ENCODE assay signal across 7 cellular contexts in genomic region chr3:49006591-49007067, GRCh38. TPM values are rescaled to one million over a fixed set of nuclear protein-coding genes. Genes with fewer than 3 reads are reported as not detected.
DNase-seq lines count a peak whose midpoint lies in the region; ATAC-seq and TF ChIP-seq lines count a peak whose summit lies in the region.

No MANE protein-coding gene starts in this region.

- intact Hi-C loops in right lobe of liver (cut with DNase I) (no loop called here), testis (cut with DNase I; ENCODE audit: low total_unique reads) (no loop called here)

- peak; percentile 11 for ATAC-seq in GM18511 (IDR thresholded peaks at IDR 0.05; ENCODE audit: unreplicated experiment)
- peak in 3 of 4 donors; percentile 0 to 4 (median 1) for ATAC-seq in right lobe of liver
- ATAC-seq in HG03159 (IDR thresholded peaks at IDR 0.05; ENCODE audit: unreplicated experiment), result no peak

- H3K4me3 ChIP-seq in right lobe of liver (peak overlapping the region; percentile 65 to 94 (median 77)), testis (peak overlapping the region; percentile 74 to 95)

- H3K27me3 ChIP-seq in right lobe of liver (no peaks in the 10 kb centered on the region), testis (no peaks in the 10 kb centered on the region)

- WGBS in right lobe of liver (ENCODE audit: insufficient coverage, low coverage, low lambda C conversion rate, missing lambda C conversion rate), result no CpG with 5 or more reads among the region's 32 CpGs
- 0% methylated on average over 18 of the region's 32 CpGs; no CpG with 5 or more reads in 1 of the 2 donors for WGBS in testis, 2 donors

- H3K27ac ChIP-seq in KOPT-K1 (ENCODE audit: low read depth, low read length, poor library complexity, severe bottlenecking) (peak overlapping the region; percentile 99), caudate nucleus (ENCODE audit: low read depth, low read length) (peak overlapping the region; percentile 97), right lobe of liver (peak overlapping the region; percentile 83 to 91 (median 86)), testis (peak overlapping the region; percentile 96 to 98)

- H3K9me3 ChIP-seq in KOPT-K1 (ENCODE audit: insufficient read depth, low read length, poor library complexity, severe bottlenecking), result no peaks in the 10 kb centered on the region
- H3K9me3 ChIP-seq in right lobe of liver, result no peaks in the 10 kb centered on the region
- H3K9me3 ChIP-seq in testis, result no peaks in the 10 kb centered on the region

- DNase-seq in caudate nucleus (lab: John Stamatoyannopoulos, UW), result peak in 18 of 61 donors; percentile 14 to 72 (median 54)
- DNase-seq in right lobe of liver, result no peak
- peak; percentile 56 for DNase-seq in testis
- DNase-seq in NCI-H2196 treated with DMSO at 0.1 percent for 48 hours (lab: John Stamatoyannopoulos, UW; ENCODE audit: unreplicated experiment), result no peak

- H3K4me1 ChIP-seq in right lobe of liver (peaks cover 0 to 29% (median 11%) of the 10 kb centered on the region in 4 donors), testis (peaks cover 17% of the 10 kb centered on the region)

- TF ChIP-seq CTCF in right lobe of liver (IDR thresholded peaks at IDR 0.05) (no peak), testis (IDR thresholded peaks at IDR 0.05) (no peak)

- no peak for TF ChIP-seq POLR2A in right lobe of liver (IDR thresholded peaks at IDR 0.05)
- TF ChIP-seq POLR2A in testis (IDR thresholded peaks at IDR 0.05), result no peak

- H3K36me3 ChIP-seq in KOPT-K1 (ENCODE audit: insufficient read depth, low read length) (peaks cover 32% of the 10 kb centered on the region), right lobe of liver (peaks cover 0 to 1% (median 0%) of the 10 kb centered on the region in 4 donors), testis (ENCODE audit: low read depth, missing control alignments) (no peaks in the 10 kb centered on the region)

RNA-seq across cellular contexts. Expression of gene WDR6, which starts 0.6 kb away (rescaled TPM):
- 10 to 100 TPM; 35.7 to 72.9 (median 65.4) TPM for total RNA-seq in right lobe of liver
- 100 to 1,000 TPM; 171 to 172 TPM for total RNA-seq in testis
- polyA plus RNA-seq in testis (ENCODE audit: insufficient read depth, low read depth, low replicate concordance), result 92.0 TPM

RNA-seq across cellular contexts. Expression of gene DALRD3, which starts 11.8 kb away (rescaled TPM):
- total RNA-seq in right lobe of liver (10 to 100 TPM in 2 of 6 experiments, 1 to 10 TPM in 4; 7.5 to 17.0 (median 8.1) TPM), testis (100 to 1,000 TPM in 1 of 2 donors, 10 to 100 TPM in 1; 92.0 to 106 TPM)
- polyA plus RNA-seq in testis (ENCODE audit: insufficient read depth, low read depth, low replicate concordance), result 121 TPM

RNA-seq across cellular contexts. Expression of gene NDUFAF3, which starts 15.3 kb away (rescaled TPM):
- total RNA-seq in right lobe of liver, result 100 to 1,000 TPM in 1 of 6 experiments, 10 to 100 TPM in 5; 39.2 to 100 (median 44.8) TPM
- 100 to 1,000 TPM; 324 to 416 TPM for total RNA-seq in testis
- polyA plus RNA-seq in testis (ENCODE audit: insufficient read depth, low read depth, low replicate concordance), result 544 TPM

RNA-seq across cellular contexts. Expression of gene P4HTM, which starts 16.6 kb away (rescaled TPM):
- total RNA-seq in right lobe of liver (10 to 100 TPM in 5 of 6 experiments, 1 to 10 TPM in 1; 7.7 to 19.2 (median 11.1) TPM), testis (100 to 1,000 TPM; 107 to 122 TPM)
- 52.3 TPM for polyA plus RNA-seq in testis (ENCODE audit: insufficient read depth, low read depth, low replicate concordance)

RNA-seq across cellular contexts. Expression of gene IMPDH2, which starts 22.6 kb away (rescaled TPM):
- total RNA-seq in right lobe of liver (10 to 100 TPM; 32.0 to 57.3 (median 39.0) TPM), testis (10 to 100 TPM; 93.0 to 98.5 TPM)
- 95.0 TPM for polyA plus RNA-seq in testis (ENCODE audit: insufficient read depth, low read depth, low replicate concordance)

Comparison
In these comparisons a context has a peak if more than half of its experiments do, and no peak if none do; other contexts are left out.
1. RNA of gene DALRD3, which starts 11.8 kb away (total RNA-seq): 92.0 to 106 TPM in testis; 7.5 to 17.0 TPM in right lobe of liver; every median in the first group is over 4 times any median in the second.
2. Peak in every context shown above with its lines, with median percentiles within 50 percentile points of each other: H3K27ac ChIP-seq.